ENCODE assay signal across 8 cellular contexts in the genomic region with DNA sequence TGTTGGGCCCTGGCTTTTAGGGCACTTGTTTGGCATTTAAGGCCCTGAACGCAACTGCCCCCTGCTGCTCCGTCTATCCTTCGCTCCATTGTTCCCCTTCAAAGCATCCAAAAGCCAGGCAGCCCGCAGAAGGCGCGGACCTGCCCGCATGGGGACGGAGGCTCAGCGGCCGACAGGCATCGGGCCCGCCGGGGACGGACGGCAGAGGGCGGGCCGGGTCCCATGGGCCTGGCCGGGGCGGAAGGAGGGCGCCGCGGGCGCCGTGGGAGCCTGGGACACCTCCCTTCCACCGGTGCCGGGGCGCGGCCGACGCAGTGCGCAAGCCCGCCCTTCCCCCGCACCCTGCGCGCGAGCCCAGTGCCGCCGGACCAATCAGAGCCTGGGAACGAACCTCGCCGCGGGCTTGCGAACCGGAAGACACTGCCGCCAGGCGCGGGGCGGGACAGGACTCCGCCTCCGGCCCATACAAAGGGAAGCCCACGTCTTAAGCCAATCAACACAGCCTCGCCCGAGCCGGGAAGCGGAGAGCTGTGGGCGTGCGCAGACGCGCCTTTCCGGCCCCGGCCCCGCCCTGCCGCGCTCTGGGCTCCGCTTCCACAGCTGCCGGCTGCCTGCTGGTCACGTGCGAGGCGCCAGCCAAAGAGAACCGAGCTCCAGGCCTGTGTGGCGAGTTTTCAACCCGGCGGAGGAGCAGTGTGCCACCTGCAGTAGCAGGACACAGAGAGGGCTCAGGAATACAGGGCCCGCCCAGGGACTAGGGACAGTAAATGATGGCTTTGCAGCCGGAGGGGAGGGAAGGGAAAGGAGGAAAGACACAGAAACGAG. TPM values are rescaled to one million over a fixed set of nuclear protein-coding genes. Genes with fewer than 3 reads are reported as not detected.
DNase-seq lines count a peak whose midpoint lies in the region; ATAC-seq, FAIRE-seq and TF ChIP-seq lines count a peak whose summit lies in the region.

No MANE protein-coding gene starts in this region.

- H3K4me3 ChIP-seq in BJ (ENCODE audit: low read depth, low read length) (peak overlapping the region; percentile 54), choroid plexus epithelial cell (ENCODE audit: low read depth, low read length) (peak overlapping the region; percentile 67)

- CTCF ChIA-PET in BJ (lab: Yijun Ruan, JAX), result interaction anchor here (0.8 to 1.7 kb wide), 4 partner anchors 19 to 164 kb away, joined by 3 to 9 read pairs (median 3); partner anchors contain the start of gene PLXNB3
- CTCF ChIA-PET in activated CD4-positive, alpha-beta T cell treated with anti-CD3 and anti-CD28 coated beads for 36 hours (lab: Charles Lee), result interaction anchor here (0.5 to 1.6 kb wide), 9 partner anchors 12 to 587 kb away, joined by 3 to 12 read pairs (median 3); partner anchors contain the start of genes PLXNB3, RENBP and SSR4

- peak; percentile 27; the same call in 1 of the 2 replicates for TF ChIP-seq CTCF in BJ (IDR thresholded peaks at IDR 0.05; ENCODE audit: insufficient read depth, low read depth, low read length)
- TF ChIP-seq CTCF in choroid plexus epithelial cell (conservative IDR thresholded peaks at IDR 0.05; ENCODE audit: low read depth, low read length), result peak; percentile 13

- H3K27me3 Mint-ChIP-seq in activated CD4-positive, alpha-beta T cell treated with anti-CD3 and anti-CD28 coated beads for 36 hours, result no peaks in the 10 kb centered on the region

- peaks cover 20% of the 10 kb centered on the region for H3K36me3 Mint-ChIP-seq in activated CD4-positive, alpha-beta T cell treated with anti-CD3 and anti-CD28 coated beads for 36 hours (ENCODE audit: low read depth)

- no peaks in the 10 kb centered on the region for H3K27me3 ChIP-seq in BJ (ENCODE audit: control insufficient read depth, insufficient read depth, low read length)

- no peaks in the 10 kb centered on the region for H3K9me3 Mint-ChIP-seq in activated CD4-positive, alpha-beta T cell treated with anti-CD3 and anti-CD28 coated beads for 36 hours (ENCODE audit: low read depth)

- DNase-seq in BJ (ENCODE audit: low read depth) (peak; percentile 92), GM19239 (ENCODE audit: insufficient read length, low spot score) (peak; percentile 84), NCI-H510A treated with DMSO at 0.1 percent for 48 hours (lab: John Stamatoyannopoulos, UW) (peak; percentile 87), choroid plexus epithelial cell (ENCODE audit: low read depth) (peak; percentile 99), kidney glomerular epithelial cell (lab: John Stamatoyannopoulos, UW) (peak; percentile 81)
- peak; percentile 95 for DNase-seq in activated CD4-positive, alpha-beta T cell treated with anti-CD3 and anti-CD28 coated beads for 36 hours
- DNase-seq in stimulated activated CD4-positive, alpha-beta T cell treated with anti-CD3 and anti-CD28 coated beads, Interleukin-15, amount 100 ng/mL, for 48 hours (ENCODE audit: low read depth in 2 of 2), result peak; percentile 91 to 92

- POLR2A ChIA-PET in BJ (lab: Charles Lee), result no interaction called here
- POLR2A ChIA-PET in activated CD4-positive, alpha-beta T cell treated with anti-CD3 and anti-CD28 coated beads for 36 hours (lab: Charles Lee), result interaction anchor here (0.6 to 1.0 kb wide), 2 partner anchors 28 to 39 kb away, joined by 3 read pairs; no protein-coding TSS in a partner anchor

- peaks cover 8% of the 10 kb centered on the region for H3K36me3 ChIP-seq in BJ (ENCODE audit: control insufficient read depth, insufficient read depth, low read length)

- H3K27ac Mint-ChIP-seq in activated CD4-positive, alpha-beta T cell treated with anti-CD3 and anti-CD28 coated beads for 36 hours, result peak overlapping the region; percentile 97

- no peak for FAIRE-seq in GM19239 (lab: Jason Lieb, UNC)

- intact Hi-C loops in activated CD4-positive, alpha-beta T cell treated with anti-CD3 and anti-CD28 coated beads for 36 hours (cut with DNase I, micrococcal nuclease), result loop anchor here (1.0 to 10.0 kb wide), 13 partner anchors 19 to 835 kb away; partner anchors contain the start of genes IDH3G (in 2 of the 2), SSR4 (in 2 of the 2), ABCD1 (in 1 of the 2) and BCAP31 (in 1 of the 2)

- H3K4me1 Mint-ChIP-seq in activated CD4-positive, alpha-beta T cell treated with anti-CD3 and anti-CD28 coated beads for 36 hours, result peaks cover 29% of the 10 kb centered on the region

- peak overlapping the region; percentile 91 for H3K4me3 Mint-ChIP-seq in activated CD4-positive, alpha-beta T cell treated with anti-CD3 and anti-CD28 coated beads for 36 hours

- ATAC-seq in HG03442 (IDR thresholded peaks at IDR 0.05; ENCODE audit: unreplicated experiment), result peak; percentile 69
- ATAC-seq in activated CD4-positive, alpha-beta T cell treated with anti-CD3 and anti-CD28 coated beads for 36 hours, result peak; percentile 76

RNA-seq across cellular contexts. Expression of gene ARHGAP4, which starts 2.1 kb away (rescaled TPM):
- polyA plus RNA-seq in BJ (2011; rRNA removed), result 0.39 and 0.82 TPM in 2 replicates
- 0.62 TPM in 1 of 2 replicates, not detected in the other for polyA minus RNA-seq in BJ (2011; rRNA and poly(A)+ RNA removed)
- total RNA-seq in activated CD4-positive, alpha-beta T cell treated with anti-CD3 and anti-CD28 coated beads for 36 hours, result 100 to 1,000 TPM; 130 to 135 TPM

RNA-seq across cellular contexts. Expression of gene NAA10, which starts 6.7 kb away (rescaled TPM):
- 61.4 and 76.0 TPM in 2 replicates for polyA plus RNA-seq in BJ (2011; rRNA removed)
- 35.3 and 36.7 TPM in 2 replicates for polyA minus RNA-seq in BJ (2011; rRNA and poly(A)+ RNA removed)
- 100 to 1,000 TPM; 108 to 115 TPM for total RNA-seq in activated CD4-positive, alpha-beta T cell treated with anti-CD3 and anti-CD28 coated beads for 36 hours

RNA-seq across cellular contexts. Expression of gene RENBP, which starts 16.3 kb away (rescaled TPM):
- 0.36 and 0.43 TPM in 2 replicates for polyA plus RNA-seq in BJ (2011; rRNA removed)
- polyA minus RNA-seq in BJ (2011; rRNA and poly(A)+ RNA removed), result 0.31 TPM in 1 of 2 replicates, not detected in the other
- 1 to 10 TPM; 6.0 to 8.1 TPM for total RNA-seq in activated CD4-positive, alpha-beta T cell treated with anti-CD3 and anti-CD28 coated beads for 36 hours

RNA-seq across cellular contexts. Expression of gene AVPR2, which starts 23.7 kb away (rescaled TPM):
- not detected in 2 replicates for polyA plus RNA-seq in BJ (2011; rRNA removed)
- polyA minus RNA-seq in BJ (2011; rRNA and poly(A)+ RNA removed), result not detected in 2 replicates
- not detected for total RNA-seq in activated CD4-positive, alpha-beta T cell treated with anti-CD3 and anti-CD28 coated beads for 36 hours

RNA-seq across cellular contexts. Expression of gene L1CAM, which starts 42.2 kb away (rescaled TPM):
- polyA plus RNA-seq in BJ (2011; rRNA removed), result 23.5 and 62.0 TPM in 2 replicates
- polyA minus RNA-seq in BJ (2011; rRNA and poly(A)+ RNA removed), result 34.8 and 60.7 TPM in 2 replicates
- total RNA-seq in activated CD4-positive, alpha-beta T cell treated with anti-CD3 and anti-CD28 coated beads for 36 hours, result under 1 TPM; 0.47 to 0.57 TPM

Comparison
In these comparisons a context has a peak if more than half of its experiments do, and no peak if none do; other contexts are left out.
1. Peak in every context shown above with its lines: DNase-seq, ATAC-seq and H3K4me3 ChIP-seq.